8 cellular contexts compared by ENCODE assay signal in the genomic region with DNA sequence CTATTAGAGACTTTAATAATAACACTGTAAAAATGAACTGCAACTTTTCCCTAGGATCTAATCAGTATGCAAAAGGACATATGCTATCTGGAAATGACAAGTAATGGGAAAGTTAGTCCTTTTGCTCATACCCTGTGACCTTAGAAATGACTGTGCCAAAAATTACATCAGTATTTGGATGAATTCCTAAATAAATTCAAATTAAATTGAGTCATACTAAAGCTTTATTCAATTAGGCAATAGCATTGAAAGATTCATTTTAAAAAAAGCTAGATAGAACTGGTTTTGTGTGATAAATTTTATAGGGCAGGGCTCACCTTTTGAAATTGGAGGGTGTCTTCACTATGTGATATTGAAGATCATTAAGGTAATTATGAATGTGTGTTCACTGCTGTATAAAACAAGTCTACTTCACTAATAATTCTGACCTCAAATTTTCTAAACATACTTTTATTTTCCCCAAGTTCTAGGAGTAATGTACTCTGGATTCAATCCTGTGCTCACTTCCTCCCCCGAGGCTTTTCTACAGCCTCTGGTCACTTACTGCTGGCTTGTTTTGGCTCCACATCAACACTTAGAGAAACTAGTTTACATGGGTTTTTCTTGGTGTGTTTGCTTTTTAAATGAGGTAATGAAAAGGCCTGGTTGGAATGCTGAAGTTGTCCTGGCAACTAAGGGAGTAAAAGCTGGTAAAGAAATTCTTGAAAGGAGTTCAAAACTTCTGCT. TPM values are rescaled to one million over a fixed set of nuclear protein-coding genes. Genes with fewer than 3 reads are reported as not detected.
DNase-seq lines count a peak whose midpoint lies in the region; TF ChIP-seq lines count a peak whose summit lies in the region.
"Had no signal": no experiment of that assay in that cellular context is flagged by ENCODE, and none has a peak within 500 bp of the region (broad histone marks: within the 10 kb centered on the region; RNA-seq: fewer than 3 reads in every experiment).

No MANE protein-coding gene starts in this region.

- no peaks in the 10 kb centered on the region for H3K9me3 ChIP-seq in uterus

- TF ChIP-seq POLR2A in uterus (IDR thresholded peaks at IDR 0.05), result no peak

- no peaks in the 10 kb centered on the region for H3K36me3 ChIP-seq in uterus

- H3K4me1 ChIP-seq in uterus, result no peaks in the 10 kb centered on the region

- peak; percentile 70 for DNase-seq in NCI-H2029 (lab: John Stamatoyannopoulos, UW)
- DNase-seq in dermis microvascular lymphatic vessel endothelial cell (ENCODE audit: low read depth in 2 of 2), result peak; percentile 80 to 88
- peak; percentile 81 to 93 for DNase-seq in lung microvascular endothelial cell (ENCODE audit: low read depth in 2 of 2)
- no peak for DNase-seq in uterus
- no peak for DNase-seq in iPS-NIHi11 (ENCODE audit: low spot score)
- no peak for DNase-seq in NCI-H146 (lab: John Stamatoyannopoulos, UW)
- no peak for DNase-seq in HuH-7 (ENCODE audit: low spot score)
- DNase-seq: NCI-H2171 had no signal

- H3K27me3 ChIP-seq in uterus, result no peaks in the 10 kb centered on the region

- TF ChIP-seq CTCF in uterus (IDR thresholded peaks at IDR 0.05), result no peak

- no peak overlapping the region for H3K4me3 ChIP-seq in uterus

- peak overlapping the region; percentile 72 to 73 for H3K27ac ChIP-seq in uterus

- intact Hi-C loops in uterus (cut with DNase I; ENCODE audit: low total_unique reads), result no loop called here

RNA-seq across cellular contexts. Expression of gene SPTSSB, which starts 44.4 kb away (rescaled TPM):
- total RNA-seq in dermis microvascular lymphatic vessel endothelial cell, result not detected in 2 replicates
- total RNA-seq in lung microvascular endothelial cell, result not detected in 2 replicates
- 1 to 10 TPM in 2 of 4 donors, under 1 TPM in 1, not detected in 1; under 0.01 to 1.5 (median 1.0) TPM for total RNA-seq in uterus

Comparison
In these comparisons a context has a peak if more than half of its experiments do, and no peak if none do; other contexts are left out.
1. DNase-seq: peak in NCI-H2029 (single experiment), dermis microvascular lymphatic vessel endothelial cell (2 of 2) and lung microvascular endothelial cell (2 of 2); none in uterus (0 of 2), iPS-NIHi11 (single experiment), NCI-H146 (single experiment) and HuH-7 (single experiment).